26 cellular contexts compared by ENCODE assay signal in the genomic region with DNA sequence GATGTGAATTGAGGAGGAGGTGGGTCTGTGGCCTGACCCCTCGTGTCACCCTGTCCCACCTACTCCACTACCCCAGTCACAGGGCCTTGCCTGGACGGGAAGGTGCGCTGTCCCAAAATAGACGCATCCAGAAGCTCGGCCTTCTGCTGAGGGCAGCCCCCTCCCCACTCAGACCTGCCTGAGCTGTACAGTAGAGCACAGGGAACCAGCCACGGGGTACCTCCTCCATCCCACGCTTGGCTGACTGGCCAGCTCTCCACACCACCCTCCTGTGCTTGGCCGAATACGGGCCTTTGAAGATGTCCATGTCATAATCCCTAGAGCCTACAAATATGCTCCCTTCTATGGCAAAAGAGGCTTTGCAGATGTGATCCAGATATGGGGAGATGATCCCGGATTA.
A peak's percentile ranks its signal among the peaks of the same experiment; 100 is the strongest.
DNase-seq lines count a peak whose midpoint lies in the region; ATAC-seq and TF ChIP-seq lines count a peak whose summit lies in the region.
"Had no signal": no experiment of that assay in that cellular context is flagged by ENCODE, and none has a peak within 500 bp of the region (broad histone marks: within the 10 kb centered on the region; RNA-seq: fewer than 3 reads in every experiment).

No MANE protein-coding gene starts in this region.

- intact Hi-C loops in natural killer cell (cut with micrococcal nuclease) = no loop called here

- no peak overlapping the region for H3K4me3 Mint-ChIP-seq in natural killer cell treated with Interleukin-12 subunit alpha and Interleukin-12 subunit beta and Interleukin-15 and Interleukin-18, amount 100 ng/mL, for 72 hours
- H3K4me3 Mint-ChIP-seq in natural killer cell (no peak overlapping the region), endothelial cell (ENCODE audit: unreplicated experiment) (no peak overlapping the region)
- no peak overlapping the region for H3K4me3 Mint-ChIP-seq in stimulated activated naive B cell treated with anti-CD40 and anti-IgM and Interleukin-4, amounts not matched to agents 10 μg/mL and 1 μg/mL and 100 μg/mL, for 72 hours
- H3K4me3 Mint-ChIP-seq: activated B cell treated with CpG ODN at 0.5 μM for 24 hours; activated CD4-positive, alpha-beta memory T cell treated with anti-CD3 and anti-CD28 coated beads for 36 hours; dendritic cell treated with granulocyte-macrophage colony-stimulating factor and Interleukin-4, amounts not matched to agents 40 ng/mL and 50 ng/mL, for 4 days; GM23338; stimulated activated naive CD8-positive, alpha-beta T cell treated with anti-CD3 and anti-CD28 coated beads, Interleukin-15, amount 100 ng/mL, for 72 hours; type B pancreatic cell had no signal

- H3K4me2 ChIP-seq in osteoblast (ENCODE audit: insufficient read depth, low read length) = no peak overlapping the region
- H3K4me2 ChIP-seq: GM23338 had no signal

- H3K9me3 ChIP-seq in osteoblast (ENCODE audit: low read depth, low read length) = no peaks in the 10 kb centered on the region
- H3K9me3 ChIP-seq: BLaER1 treated with 17β-estradiol and CSF1 and Interleukin-3, amounts not matched to agents 10 nM and 100 nM; mucosa of descending colon had no signal

- no peaks in the 10 kb centered on the region for H3K9me3 Mint-ChIP-seq in natural killer cell treated with Interleukin-12 subunit alpha and Interleukin-12 subunit beta and Interleukin-15 and Interleukin-18, amount 100 ng/mL, for 72 hours
- H3K9me3 Mint-ChIP-seq in natural killer cell (no peaks in the 10 kb centered on the region), endothelial cell (ENCODE audit: unreplicated experiment) (no peaks in the 10 kb centered on the region)
- H3K9me3 Mint-ChIP-seq in stimulated activated naive B cell treated with anti-CD40 and anti-IgM and Interleukin-4, amounts not matched to agents 10 μg/mL and 1 μg/mL and 100 μg/mL, for 72 hours = no peaks in the 10 kb centered on the region
- H3K9me3 Mint-ChIP-seq: activated B cell treated with CpG ODN at 0.5 μM for 24 hours; activated CD4-positive, alpha-beta memory T cell treated with anti-CD3 and anti-CD28 coated beads for 36 hours; dendritic cell treated with granulocyte-macrophage colony-stimulating factor and Interleukin-4, amounts not matched to agents 40 ng/mL and 50 ng/mL, for 4 days; GM23338; stimulated activated naive CD8-positive, alpha-beta T cell treated with anti-CD3 and anti-CD28 coated beads, Interleukin-15, amount 100 ng/mL, for 72 hours; type B pancreatic cell had no signal

- no peaks in the 10 kb centered on the region for H3K79me2 ChIP-seq in osteoblast (ENCODE audit: insufficient read depth, low read length)

- no peak overlapping the region for H2AFZ ChIP-seq in osteoblast (ENCODE audit: low read length)
- H2AFZ ChIP-seq: GM23338 had no signal

- peaks cover 0 to 3% of the 10 kb centered on the region in 2 donors for H3K27me3 Mint-ChIP-seq in natural killer cell treated with Interleukin-12 subunit alpha and Interleukin-12 subunit beta and Interleukin-15 and Interleukin-18, amount 100 ng/mL, for 72 hours
- H3K27me3 Mint-ChIP-seq in natural killer cell (ENCODE audit: low read depth in 2 of 2) (no peaks in the 10 kb centered on the region), endothelial cell (ENCODE audit: unreplicated experiment) (peaks cover 5% of the 10 kb centered on the region)
- H3K27me3 Mint-ChIP-seq in stimulated activated naive B cell treated with anti-CD40 and anti-IgM and Interleukin-4, amounts not matched to agents 10 μg/mL and 1 μg/mL and 100 μg/mL, for 72 hours = no peaks in the 10 kb centered on the region
- H3K27me3 Mint-ChIP-seq: activated B cell treated with CpG ODN at 0.5 μM for 24 hours; activated CD4-positive, alpha-beta memory T cell treated with anti-CD3 and anti-CD28 coated beads for 36 hours; stimulated activated naive CD8-positive, alpha-beta T cell treated with anti-CD3 and anti-CD28 coated beads, Interleukin-15, amount 100 ng/mL, for 72 hours had no signal

- in situ Hi-C loops in GM13977 (cut with MboI; ENCODE audit: low pct_unique_long_range_greater_than_20kb, low sequenced_read_pairs, unreplicated experiment) = no loop called here

- no peaks in the 10 kb centered on the region for H4K20me1 ChIP-seq in osteoblast (ENCODE audit: insufficient read depth, low read length)

- H3K36me3 ChIP-seq in osteoblast (ENCODE audit: insufficient read depth, low read length) = peaks cover 4% of the 10 kb centered on the region

- no peak overlapping the region for H3K4me3 ChIP-seq in osteoblast (ENCODE audit: insufficient read depth, low read length)
- H3K4me3 ChIP-seq: BLaER1 treated with 17β-estradiol and CSF1 and Interleukin-3, amounts not matched to agents 10 nM and 100 nM; GM23338; mucosa of descending colon had no signal

- no peaks in the 10 kb centered on the region for H3K27me3 ChIP-seq in osteoblast (ENCODE audit: insufficient read depth, low read length)
- H3K27me3 ChIP-seq: BLaER1 treated with 17β-estradiol and CSF1 and Interleukin-3, amounts not matched to agents 10 nM and 100 nM had no signal

- ATAC-seq in natural killer cell treated with Interleukin-12 subunit alpha and Interleukin-12 subunit beta and Interleukin-15 and Interleukin-18, amount 100 ng/mL, for 72 hours = no peak
- ATAC-seq in natural killer cell = no peak
- ATAC-seq in stimulated activated naive B cell treated with anti-CD40 and anti-IgM and Interleukin-4, amounts not matched to agents 10 μg/mL and 1 μg/mL and 100 μg/mL, for 72 hours (replicated peaks) = no peak
- ATAC-seq: GM23338; left ventricle myocardium superior; mucosa of descending colon; stimulated activated naive CD8-positive, alpha-beta T cell treated with anti-CD3 and anti-CD28 coated beads, Interleukin-15, amount 100 ng/mL, for 72 hours had no signal

- H3K27ac Mint-ChIP-seq in natural killer cell treated with Interleukin-12 subunit alpha and Interleukin-12 subunit beta and Interleukin-15 and Interleukin-18, amount 100 ng/mL, for 72 hours = no peak overlapping the region
- no peak overlapping the region for H3K27ac Mint-ChIP-seq in natural killer cell
- H3K27ac Mint-ChIP-seq in endothelial cell (ENCODE audit: unreplicated experiment) = no peak overlapping the region
- H3K27ac Mint-ChIP-seq in stimulated activated naive B cell treated with anti-CD40 and anti-IgM and Interleukin-4, amounts not matched to agents 10 μg/mL and 1 μg/mL and 100 μg/mL, for 72 hours = no peak overlapping the region
- H3K27ac Mint-ChIP-seq: activated B cell treated with CpG ODN at 0.5 μM for 24 hours; activated CD4-positive, alpha-beta memory T cell treated with anti-CD3 and anti-CD28 coated beads for 36 hours; dendritic cell treated with granulocyte-macrophage colony-stimulating factor and Interleukin-4, amounts not matched to agents 40 ng/mL and 50 ng/mL, for 4 days; GM23338; type B pancreatic cell had no signal

- H3K4me1 Mint-ChIP-seq in natural killer cell treated with Interleukin-12 subunit alpha and Interleukin-12 subunit beta and Interleukin-15 and Interleukin-18, amount 100 ng/mL, for 72 hours (ENCODE audit: low read depth in 2 of 2) = no peaks in the 10 kb centered on the region
- no peaks in the 10 kb centered on the region for H3K4me1 Mint-ChIP-seq in natural killer cell
- H3K4me1 Mint-ChIP-seq in endothelial cell (ENCODE audit: unreplicated experiment) = peaks cover 10% of the 10 kb centered on the region
- H3K4me1 Mint-ChIP-seq in stimulated activated naive B cell treated with anti-CD40 and anti-IgM and Interleukin-4, amounts not matched to agents 10 μg/mL and 1 μg/mL and 100 μg/mL, for 72 hours = no peaks in the 10 kb centered on the region
- H3K4me1 Mint-ChIP-seq: activated B cell treated with CpG ODN at 0.5 μM for 24 hours; stimulated activated naive CD8-positive, alpha-beta T cell treated with anti-CD3 and anti-CD28 coated beads, Interleukin-15, amount 100 ng/mL, for 72 hours had no signal

- H3K27ac ChIP-seq in osteoblast (ENCODE audit: low read depth, low read length) = no peak overlapping the region

- H3K36me3 Mint-ChIP-seq in natural killer cell treated with Interleukin-12 subunit alpha and Interleukin-12 subunit beta and Interleukin-15 and Interleukin-18, amount 100 ng/mL, for 72 hours = no peaks in the 10 kb centered on the region
- H3K36me3 Mint-ChIP-seq in natural killer cell = no peaks in the 10 kb centered on the region
- peaks cover 45% of the 10 kb centered on the region for H3K36me3 Mint-ChIP-seq in endothelial cell (ENCODE audit: low read depth, unreplicated experiment)
- H3K36me3 Mint-ChIP-seq in stimulated activated naive B cell treated with anti-CD40 and anti-IgM and Interleukin-4, amounts not matched to agents 10 μg/mL and 1 μg/mL and 100 μg/mL, for 72 hours = peaks cover 16% of the 10 kb centered on the region in 2 donors
- H3K36me3 Mint-ChIP-seq: activated CD4-positive, alpha-beta memory T cell treated with anti-CD3 and anti-CD28 coated beads for 36 hours had no signal

- TF ChIP-seq CTCF in natural killer cell (IDR thresholded peaks at IDR 0.05) (no peak), osteoblast (IDR thresholded peaks at IDR 0.05; ENCODE audit: extremely low read depth, low read depth, low read length) (no peak), GM13977 (IDR thresholded peaks at IDR 0.05; ENCODE audit: extremely low read depth, insufficient read depth, missing control alignments) (no peak), endothelial cell (IDR thresholded peaks at IDR 0.05; ENCODE audit: unreplicated experiment) (no peak)

- DNase-seq in natural killer cell treated with Interleukin-12 subunit alpha and Interleukin-12 subunit beta and Interleukin-15 and Interleukin-18, amount 100 ng/mL, for 72 hours (ENCODE audit: low spot score) = peak; percentile 44
- DNase-seq in natural killer cell (no peak), islet precursor cell (peak; percentile 40), osteoblast (ENCODE audit: insufficient read length, low spot score, missing footprints) (peak; percentile 17), GM13977 (ENCODE audit: low spot score) (no peak), endothelial cell (ENCODE audit: low spot score) (no peak), NCI-H446 treated with DMSO at 0.1 percent for 48 hours (lab: John Stamatoyannopoulos, UW) (no peak)
- no peak for DNase-seq in stimulated activated naive B cell treated with anti-CD40 and anti-IgM and Interleukin-4, amounts not matched to agents 10 μg/mL and 1 μg/mL and 100 μg/mL, for 72 hours
- DNase-seq: ACHN; activated B cell treated with CpG ODN at 0.5 μM for 24 hours; activated naive CD4-positive, alpha-beta T cell; activated T-cell treated with anti-CD3 and anti-CD28 coated beads for 4 hours; amniotic stem cell; Calu3; EL; left ventricle myocardium superior; NCI-H1436 treated with DMSO at 0.1 percent for 48 hours; NCI-H526; stimulated activated naive CD8-positive, alpha-beta T cell treated with anti-CD3 and anti-CD28 coated beads, Interleukin-15, amount 100 ng/mL, for 72 hours; T-helper 9 cell had no signal

- H3K4me1 ChIP-seq in osteoblast (ENCODE audit: insufficient read depth, low read length) = peaks cover 26% of the 10 kb centered on the region

Comparison
In these comparisons a context has a peak if more than half of its experiments do, and no peak if none do; other contexts are left out.
1. DNase-seq: peak in natural killer cell treated with Interleukin-12 subunit alpha and Interleukin-12 subunit beta and Interleukin-15 and Interleukin-18, amount 100 ng/mL, for 72 hours (single experiment), islet precursor cell (single experiment) and osteoblast (single experiment); none in natural killer cell (single experiment), GM13977 (single experiment), endothelial cell (single experiment), NCI-H446 treated with DMSO at 0.1 percent for 48 hours (single experiment) and stimulated activated naive B cell treated with anti-CD40 and anti-IgM and Interleukin-4, amounts not matched to agents 10 μg/mL and 1 μg/mL and 100 μg/mL, for 72 hours (single experiment).